7 cellular contexts compared by ENCODE assay signal in genomic region chr11:27472398-27473016, GRCh38. TPM values are rescaled to one million over a fixed set of nuclear protein-coding genes. Genes with fewer than 3 reads are reported as not detected.
DNase-seq lines count a peak whose midpoint lies in the region; ATAC-seq and TF ChIP-seq lines count a peak whose summit lies in the region.

TSS of gene LGR4 (minus strand) at chr11:27472790. CDS start at chr11:27472302, 488 bp downstream.

- H3K9me3 ChIP-seq in smooth muscle cell (replicated peaks; ENCODE audit: low read depth) = no peaks in the 10 kb centered on the region

- WGBS in smooth muscle cell (ENCODE audit: low lambda C conversion rate) = under 1% methylated on average over 32 of the region's 57 CpGs

- H3K27me3 ChIP-seq in smooth muscle cell (ENCODE audit: low read depth) = no peaks in the 10 kb centered on the region

- DNase-seq in NCI-H2227 (lab: John Stamatoyannopoulos, UW; ENCODE audit: unreplicated experiment) = peak; percentile 98
- DNase-seq in activated CD4-positive, CD25-positive, alpha-beta regulatory T cell (lab: John Stamatoyannopoulos, UW) = peak; percentile 22 to 39 (median 26)
- DNase-seq in central memory CD4-positive, alpha-beta T cell = peak; percentile 68
- peak; percentile 92 for DNase-seq in inferior parietal cortex (ENCODE audit: extremely low spot score)
- peak; percentile 68 for DNase-seq in smooth muscle cell (lab: John Stamatoyannopoulos, UW; ENCODE audit: unreplicated experiment)

- H3F3A ChIP-seq in smooth muscle cell (ENCODE audit: low read depth) = peaks cover 11% of the 10 kb centered on the region

- TF ChIP-seq CTCF in smooth muscle cell (IDR thresholded peaks at IDR 0.05; ENCODE audit: borderline replicate concordance, insufficient read depth, poor library complexity, severe bottlenecking) = no peak

- H3K4me3 ChIP-seq in smooth muscle cell = peak within 1 kb of the TSS; percentile 72

- peaks cover 21% of the 10 kb centered on the region for H3K4me1 ChIP-seq in smooth muscle cell (ENCODE audit: low read depth)

- H4K20me1 ChIP-seq in smooth muscle cell (ENCODE audit: low read depth) = peaks cover 42% of the 10 kb centered on the region

- H3K9ac ChIP-seq in smooth muscle cell (ENCODE audit: low read depth) = peak within 1 kb of the TSS; percentile 43

- ATAC-seq in GM18861 (IDR thresholded peaks at IDR 0.05; ENCODE audit: unreplicated experiment) = peak; percentile 48
- peak; percentile 87 for ATAC-seq in HG03103 (IDR thresholded peaks at IDR 0.05; ENCODE audit: low read depth, unreplicated experiment)

- peak within 1 kb of the TSS; percentile 96 for H3K4me2 ChIP-seq in smooth muscle cell

- no peaks in the 10 kb centered on the region for H3K36me3 ChIP-seq in smooth muscle cell (ENCODE audit: low read depth)

- H3K79me2 ChIP-seq in smooth muscle cell (ENCODE audit: low read depth) = peaks cover 45% of the 10 kb centered on the region

- H3K27ac ChIP-seq in smooth muscle cell (ENCODE audit: low read depth) = peak within 1 kb of the TSS; percentile 51

- H2AFZ ChIP-seq in smooth muscle cell (ENCODE audit: low read depth) = peak within 1 kb of the TSS; percentile 52

RNA-seq across cellular contexts. Expression of gene LGR4, which starts in this region (rescaled TPM):
- 92.2 and 96.5 TPM in 2 replicates for total RNA-seq in smooth muscle cell
- polyA plus RNA-seq in smooth muscle cell = 21.4 and 35.9 TPM in 2 replicates

Comparison
In these comparisons a context has a peak if more than half of its experiments do, and no peak if none do; other contexts are left out.
1. Peak in every context shown above with its lines: DNase-seq, ATAC-seq, H3K4me3 ChIP-seq and H3K27ac ChIP-seq.
2. DNase-seq: peak in every context shown above with its lines; median percentile 98 in NCI-H2227; 92 in inferior parietal cortex; 68 in central memory CD4-positive, alpha-beta T cell; 68 in smooth muscle cell; 26 in activated CD4-positive, CD25-positive, alpha-beta regulatory T cell.